In the genomic region with DNA sequence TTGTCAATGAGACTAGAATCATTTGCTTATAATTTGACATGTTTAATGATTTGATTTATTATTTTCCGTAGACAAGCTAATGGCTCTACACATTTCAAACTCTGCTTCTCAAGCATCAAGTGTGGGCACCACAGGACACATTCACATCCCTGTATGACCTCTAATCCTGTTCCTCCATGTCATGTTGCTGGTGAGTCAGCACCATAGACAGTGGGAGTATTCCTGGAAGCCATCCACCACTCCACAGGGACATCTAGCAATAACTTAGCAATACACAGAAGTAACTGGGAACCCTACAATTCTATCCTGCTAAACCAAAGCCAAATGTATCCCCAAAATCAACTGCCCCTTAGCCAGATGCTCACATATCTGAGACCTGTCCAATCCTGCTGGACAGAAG, we compare ENCODE assay signal across 23 cellular contexts.
DNase-seq lines count a peak whose midpoint lies in the region; ATAC-seq and TF ChIP-seq lines count a peak whose summit lies in the region.
"Had no signal": no experiment of that assay in that cellular context is flagged by ENCODE, and none has a peak within 500 bp of the region (broad histone marks: within the 10 kb centered on the region; RNA-seq: fewer than 3 reads in every experiment).

No MANE protein-coding gene starts in this region.

- DNase-seq in ELR (ENCODE audit: low read depth) (peak; percentile 10), M059J (ENCODE audit: low read depth) (peak; percentile 58), fibroblast of mammary gland (ENCODE audit: low read depth) (peak; percentile 51), stromal cell of bone marrow (ENCODE audit: low read depth) (peak; percentile 48), amniotic stem cell (lab: John Stamatoyannopoulos, UW) (no peak), PC-3 (no peak)
- DNase-seq: activated CD4-positive, alpha-beta T cell treated with anti-CD3 and anti-CD28 coated beads, Interleukin-2, amount 50 U/mL, for 4 hours; activated T-cell treated with anti-CD3 and anti-CD28 coated beads for 4 hours; amygdala; C1 segment of cervical spinal cord; DMS 273 treated with DMSO at 0.1 percent for 48 hours; effector memory CD4-positive, alpha-beta T cell; Kasumi-1; naive thymus-derived CD8-positive, alpha-beta T cell; NCI-H1436 treated with DMSO at 0.1 percent for 48 hours; NCI-H526; SIG-M5; stimulated activated CD4-positive, alpha-beta T cell treated with anti-CD3 and anti-CD28 coated beads, Interleukin-2, amount 100 ng/mL, for 24 hours; T-helper 17 cell; transverse colon; WERI-Rb-1 had no signal

- no peak overlapping the region for H3K4me3 ChIP-seq in fibroblast of mammary gland (ENCODE audit: control insufficient read depth, low read depth, low read length)
- no peak overlapping the region for H3K4me3 ChIP-seq in PC-3 (ENCODE audit: low read length)
- H3K4me3 ChIP-seq: transverse colon had no signal

- ATAC-seq in PC-3 = no peak
- ATAC-seq in GM18907 (IDR thresholded peaks at IDR 0.05; ENCODE audit: unreplicated experiment) = no peak
- ATAC-seq: T-helper 17 cell had no signal

- no peaks in the 10 kb centered on the region for H3K4me1 ChIP-seq in PC-3 (ENCODE audit: insufficient read depth, low read length)
- H3K4me1 ChIP-seq: parathyroid adenoma, transverse colon had no signal

- H4K20me1 ChIP-seq in PC-3 (ENCODE audit: low read length) = no peaks in the 10 kb centered on the region

- no peaks in the 10 kb centered on the region for H3K9me3 ChIP-seq in PC-3 (ENCODE audit: low read length)
- H3K9me3 ChIP-seq: transverse colon had no signal

- no peaks in the 10 kb centered on the region for H3F3A ChIP-seq in PC-3 (ENCODE audit: low read length, unreplicated experiment)

- no peaks in the 10 kb centered on the region for H3K79me2 ChIP-seq in PC-3 (ENCODE audit: low read length)
- H3K79me2 ChIP-seq: parathyroid adenoma had no signal

- BruUV-seq in PC-3 (replicated peaks; lab: Mats Ljungman, UMichigan) = no TSS peak

- H3K27ac ChIP-seq in PC-3 (ENCODE audit: low read length) = no peak overlapping the region
- H3K27ac ChIP-seq: parathyroid adenoma, transverse colon, WERI-Rb-1 had no signal

- TF ChIP-seq CTCF in fibroblast of mammary gland (conservative IDR thresholded peaks at IDR 0.05; ENCODE audit: control insufficient read depth, insufficient read depth, low read depth, low read length) (no peak), PC-3 (conservative IDR thresholded peaks at IDR 0.05; ENCODE audit: low read depth, low read length) (no peak)

- H3K27me3 ChIP-seq in PC-3 (ENCODE audit: low read length) = no peaks in the 10 kb centered on the region
- H3K27me3 ChIP-seq: transverse colon had no signal

- no peak overlapping the region for H2AFZ ChIP-seq in PC-3 (ENCODE audit: low read length)
- H2AFZ ChIP-seq: parathyroid adenoma had no signal

- POLR2A ChIA-PET in PC-3 (lab: Charles Lee; ENCODE audit: unreplicated experiment) = no interaction called here

- H3K4me2 ChIP-seq in PC-3 (ENCODE audit: low read length) = no peak overlapping the region

- intact Hi-C loops in PC-3 (cut with micrococcal nuclease) = no loop called here

- H3K36me3 ChIP-seq in PC-3 (ENCODE audit: low read depth, low read length) = no peaks in the 10 kb centered on the region
- H3K36me3 ChIP-seq: transverse colon, WERI-Rb-1 had no signal

- CTCF ChIA-PET in PC-3 (lab: Charles Lee) = no interaction called here

- no peak overlapping the region for H3K9ac ChIP-seq in PC-3 (ENCODE audit: low read length)
- H3K9ac ChIP-seq: parathyroid adenoma had no signal

- H3K9me2 ChIP-seq in PC-3 (replicated peaks; ENCODE audit: low read length) = no peaks in the 10 kb centered on the region

Comparison
In these comparisons a context has a peak if more than half of its experiments do, and no peak if none do; other contexts are left out.
1. DNase-seq: peak in ELR (single experiment), M059J (single experiment), fibroblast of mammary gland (single experiment) and stromal cell of bone marrow (single experiment); none in amniotic stem cell (single experiment) and PC-3 (single experiment).